ENCODE assay signal across 7 cellular contexts in genomic region chr6:109187399-109188114, GRCh38.
A peak's percentile ranks its signal among the peaks of the same experiment; 100 is the strongest.
DNase-seq lines count a peak whose midpoint lies in the region; ATAC-seq and TF ChIP-seq lines count a peak whose summit lies in the region.

No MANE protein-coding gene starts in this region.

- TF ChIP-seq POLR2A in breast epithelium (IDR thresholded peaks at IDR 0.05), result no peak

- peak; percentile 57 for DNase-seq in NCI-H1105 treated with DMSO at 0.1 percent for 48 hours (lab: John Stamatoyannopoulos, UW)
- DNase-seq in breast epithelium (ENCODE audit: low spot score in 2 of 2), result peak; percentile 31 to 56
- DNase-seq in left colon, result peak; percentile 33 to 75
- peak; percentile 59 for DNase-seq in stimulated activated CD4-positive, alpha-beta T cell treated with anti-CD3 and anti-CD28 coated beads, Interleukin-4, amount 100 ng/mL, for 24 hours

- intact Hi-C loops in breast epithelium (cut with DNase I; ENCODE audit: low total_unique reads) (loop anchor here (10.0 kb wide), 1 partner anchor 197 kb away; the partner anchor contains the start of gene CD164), left colon (cut with DNase I, micrococcal nuclease) (loop anchor here in 1 of 2 donors (5.0 kb wide), 1 partner anchor 195 kb away; the partner anchor contains the start of gene CD164)

- ATAC-seq in left colon, result peak; percentile 87
- ATAC-seq in GM18909 (IDR thresholded peaks at IDR 0.05; ENCODE audit: poor library complexity, unreplicated experiment), result no peak

- peaks cover 6 to 8% of the 10 kb centered on the region in 2 donors for H3K9me3 ChIP-seq in breast epithelium

- no peaks in the 10 kb centered on the region for H3K27me3 ChIP-seq in breast epithelium

- TF ChIP-seq CTCF in GM12875 (IDR thresholded peaks at IDR 0.05; ENCODE audit: borderline replicate concordance, insufficient read depth, low read depth, low read length) (peak; percentile 82), VCaP (conservative IDR thresholded peaks at IDR 0.05) (peak; percentile 91), breast epithelium (IDR thresholded peaks at IDR 0.05) (peak; percentile 63 to 90 (median 89))

- H3K4me3 ChIP-seq in GM12875 (ENCODE audit: low read depth, low read length), result no peak overlapping the region
- H3K4me3 ChIP-seq in breast epithelium, result no peak overlapping the region

- H3K36me3 ChIP-seq in breast epithelium, result no peaks in the 10 kb centered on the region

- H3K27ac ChIP-seq in VCaP (peak overlapping the region; percentile 24), breast epithelium (no peak overlapping the region)

- no peaks in the 10 kb centered on the region for H3K4me1 ChIP-seq in breast epithelium
